Comparison of ENCODE assay signal across 15 cellular contexts in genomic region chr2:174662459-174662858, GRCh38.
A peak's percentile ranks its signal among the peaks of the same experiment; 100 is the strongest.
DNase-seq lines count a peak whose midpoint lies in the region; ATAC-seq and TF ChIP-seq lines count a peak whose summit lies in the region.
"Had no signal": no experiment of that assay in that cellular context is flagged by ENCODE, and none has a peak within 500 bp of the region (broad histone marks: within the 10 kb centered on the region; RNA-seq: fewer than 3 reads in every experiment).

No MANE protein-coding gene starts in this region.

- no peaks in the 10 kb centered on the region for H3K79me2 ChIP-seq in PC-3 (ENCODE audit: low read length)

- H3K9me3 ChIP-seq in PC-3 (ENCODE audit: low read length) (no peaks in the 10 kb centered on the region), neutrophil (no peaks in the 10 kb centered on the region)

- H3K4me1 ChIP-seq in PC-3 (ENCODE audit: insufficient read depth, low read length) (peaks cover 10% of the 10 kb centered on the region), neutrophil (ENCODE audit: control insufficient read depth in 1 of 2, insufficient read depth in 1 of 2, low read depth in 1 of 2, low read length in 1 of 2) (peaks cover 55 to 56% of the 10 kb centered on the region in 2 experiments)

- H3K4me3 ChIP-seq in PC-3 (ENCODE audit: low read length) = no peak overlapping the region
- H3K4me3 ChIP-seq in neutrophil (ENCODE audit: low read depth in 1 of 2, low read length in 1 of 2) = peak overlapping the region; percentile 47 to 49

- H3K36me3 ChIP-seq in PC-3 (ENCODE audit: low read depth, low read length) (no peaks in the 10 kb centered on the region), neutrophil (no peaks in the 10 kb centered on the region)

- H3K4me2 ChIP-seq in PC-3 (ENCODE audit: low read length) = no peak overlapping the region

- POLR2A ChIA-PET in PC-3 (lab: Charles Lee; ENCODE audit: unreplicated experiment) = no interaction called here

- TF ChIP-seq CTCF in PC-3 (conservative IDR thresholded peaks at IDR 0.05; ENCODE audit: low read depth, low read length) (no peak), neutrophil (IDR thresholded peaks at IDR 0.05) (no peak)

- DNase-seq in AG08395 (ENCODE audit: low spot score) = peak; percentile 79
- DNase-seq in PC-3 = peak; percentile 66
- peak; percentile 21 for DNase-seq in dermis blood vessel endothelial cell
- no peak for DNase-seq in NCI-H774 (lab: John Stamatoyannopoulos, UW)
- no peak for DNase-seq in activated gamma-delta T cell (lab: John Stamatoyannopoulos, UW)
- DNase-seq: activated CD4-positive, alpha-beta T cell treated with anti-CD3 and anti-CD28 coated beads, Interleukin-2, amount 50 U/mL, for 4 hours; activated naive CD8-positive, alpha-beta T cell treated with anti-CD3 and anti-CD28 coated beads for 36 hours; CD4-positive, alpha-beta memory T cell; KG1; NCI-H524 treated with DMSO at 0.1 percent for 48 hours; SW 1271 had no signal

- H3K9me2 ChIP-seq in PC-3 (replicated peaks; ENCODE audit: low read length) = no peaks in the 10 kb centered on the region

- H3K27me3 ChIP-seq in PC-3 (ENCODE audit: low read length) (no peaks in the 10 kb centered on the region), neutrophil (no peaks in the 10 kb centered on the region)

- no peak overlapping the region for H3K9ac ChIP-seq in PC-3 (ENCODE audit: low read length)

- CTCF ChIA-PET in PC-3 (lab: Charles Lee) = no interaction called here

- no peaks in the 10 kb centered on the region for H4K20me1 ChIP-seq in PC-3 (ENCODE audit: low read length)

- no peaks in the 10 kb centered on the region for H3F3A ChIP-seq in PC-3 (ENCODE audit: low read length, unreplicated experiment)

- ATAC-seq in PC-3 (peak; percentile 97), GM18870 (IDR thresholded peaks at IDR 0.05; ENCODE audit: unreplicated experiment) (no peak), HG03108 (IDR thresholded peaks at IDR 0.05; ENCODE audit: unreplicated experiment) (no peak)
- ATAC-seq: esophagus mucosa had no signal

- no TSS peak for BruUV-seq in PC-3 (replicated peaks; lab: Mats Ljungman, UMichigan)

- intact Hi-C loops in PC-3 (cut with micrococcal nuclease) = no loop called here

- H2AFZ ChIP-seq in PC-3 (ENCODE audit: low read length) = no peak overlapping the region

- H3K27ac ChIP-seq in PC-3 (ENCODE audit: low read length) = no peak overlapping the region
- peak overlapping the region; percentile 89 for H3K27ac ChIP-seq in neutrophil

Comparison
In these comparisons a context has a peak if more than half of its experiments do, and no peak if none do; other contexts are left out.
1. DNase-seq: peak in AG08395 (single experiment), PC-3 (single experiment) and dermis blood vessel endothelial cell (single experiment); none in NCI-H774 (single experiment) and activated gamma-delta T cell (single experiment).